13 cellular contexts compared by ENCODE assay signal in the genomic region with DNA sequence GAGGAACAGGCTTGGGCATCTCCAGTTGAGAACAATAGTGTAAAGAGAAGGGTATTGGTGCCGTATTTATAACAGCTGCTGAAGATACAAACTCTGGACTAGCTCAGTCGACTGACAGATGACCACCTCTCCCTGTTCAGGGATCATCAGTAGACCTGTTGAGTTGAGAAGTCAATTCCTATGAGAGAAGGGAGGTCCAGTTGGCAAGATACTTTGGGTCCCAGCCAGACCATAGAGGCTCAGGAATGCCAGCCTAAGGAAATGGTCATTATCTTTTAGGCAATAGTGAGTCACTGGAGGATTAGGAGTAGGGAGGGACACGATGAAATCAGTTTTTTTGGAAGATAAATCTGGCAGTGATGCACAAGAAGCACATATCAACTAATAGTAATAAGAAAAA.
DNase-seq lines count a peak whose midpoint lies in the region; ATAC-seq, FAIRE-seq and TF ChIP-seq lines count a peak whose summit lies in the region.
"Had no signal": no experiment of that assay in that cellular context is flagged by ENCODE, and none has a peak within 500 bp of the region (broad histone marks: within the 10 kb centered on the region; RNA-seq: fewer than 3 reads in every experiment).

No MANE protein-coding gene starts in this region.

- no peak for ATAC-seq in GM21526 (IDR thresholded peaks at IDR 0.05; ENCODE audit: low FRiP score, unreplicated experiment)
- ATAC-seq: esophagus mucosa had no signal

- TF ChIP-seq CTCF in neural crest cell (conservative IDR thresholded peaks at IDR 0.05) = no peak

- peak overlapping the region; percentile 38 for H3K27ac Mint-ChIP-seq in neural crest cell (ENCODE audit: unreplicated experiment)
- H3K27ac Mint-ChIP-seq: activated CD4-positive, alpha-beta T cell treated with anti-CD3 and anti-CD28 coated beads, Interleukin-2, amount 10 ng/mL, durations not matched to agents 7 days and 5 days had no signal

- no peaks in the 10 kb centered on the region for H3K36me3 Mint-ChIP-seq in neural crest cell (ENCODE audit: low read depth)

- no peaks in the 10 kb centered on the region for H3K27me3 Mint-ChIP-seq in neural crest cell (ENCODE audit: low read depth)
- H3K27me3 Mint-ChIP-seq: activated CD4-positive, alpha-beta T cell treated with anti-CD3 and anti-CD28 coated beads, Interleukin-2, amount 10 ng/mL, durations not matched to agents 7 days and 5 days had no signal

- no peaks in the 10 kb centered on the region for H3K9me3 Mint-ChIP-seq in neural crest cell
- H3K9me3 Mint-ChIP-seq: activated CD4-positive, alpha-beta T cell treated with anti-CD3 and anti-CD28 coated beads, Interleukin-2, amount 10 ng/mL, durations not matched to agents 7 days and 5 days had no signal

- H3K4me3 Mint-ChIP-seq in neural crest cell = no peak overlapping the region
- H3K4me3 Mint-ChIP-seq: activated CD4-positive, alpha-beta T cell treated with anti-CD3 and anti-CD28 coated beads, Interleukin-2, amount 10 ng/mL, durations not matched to agents 7 days and 5 days had no signal

- FAIRE-seq in RCC 7860 (lab: Jason Lieb, UNC) = peak; percentile 64

- H3K4me1 Mint-ChIP-seq in neural crest cell = peaks cover 52% of the 10 kb centered on the region
- H3K4me1 Mint-ChIP-seq: activated CD4-positive, alpha-beta T cell treated with anti-CD3 and anti-CD28 coated beads, Interleukin-2, amount 10 ng/mL, durations not matched to agents 7 days and 5 days had no signal

- DNase-seq in EH (ENCODE audit: low read depth) = peak; percentile 68
- peak; percentile 45 for DNase-seq in RCC 7860 (ENCODE audit: low spot score)
- DNase-seq in dedifferentiated amniotic fluid mesenchymal stem cell (ENCODE audit: extremely low spot score) = peak; percentile 83
- no peak for DNase-seq in neural crest cell (ENCODE audit: low read depth, low spot score)
- no peak for DNase-seq in NCI-H1092 (lab: John Stamatoyannopoulos, UW)
- DNase-seq in NOMO-1 (lab: John Stamatoyannopoulos, UW; ENCODE audit: unreplicated experiment in 2 of 2) = no peak
- DNase-seq in NCI-H524 treated with DMSO at 0.1 percent for 48 hours (lab: John Stamatoyannopoulos, UW) = no peak
- DNase-seq: activated CD4-positive, alpha-beta T cell treated with anti-CD3 and anti-CD28 coated beads, Interleukin-2, amount 10 ng/mL, durations not matched to agents 7 days and 5 days; C1 segment of cervical spinal cord; DMS79; stimulated activated naive CD4-positive, alpha-beta T cell treated with Interleukin-2 at 50 U/mL for 16 hours had no signal

Comparison
In these comparisons a context has a peak if more than half of its experiments do, and no peak if none do; other contexts are left out.
1. DNase-seq: peak in EH (single experiment), RCC 7860 (single experiment) and dedifferentiated amniotic fluid mesenchymal stem cell (single experiment); none in neural crest cell (single experiment), NCI-H1092 (single experiment), NOMO-1 (0 of 2) and NCI-H524 treated with DMSO at 0.1 percent for 48 hours (single experiment).